Comparison of ENCODE assay signal across 22 cellular contexts in the genomic region with DNA sequence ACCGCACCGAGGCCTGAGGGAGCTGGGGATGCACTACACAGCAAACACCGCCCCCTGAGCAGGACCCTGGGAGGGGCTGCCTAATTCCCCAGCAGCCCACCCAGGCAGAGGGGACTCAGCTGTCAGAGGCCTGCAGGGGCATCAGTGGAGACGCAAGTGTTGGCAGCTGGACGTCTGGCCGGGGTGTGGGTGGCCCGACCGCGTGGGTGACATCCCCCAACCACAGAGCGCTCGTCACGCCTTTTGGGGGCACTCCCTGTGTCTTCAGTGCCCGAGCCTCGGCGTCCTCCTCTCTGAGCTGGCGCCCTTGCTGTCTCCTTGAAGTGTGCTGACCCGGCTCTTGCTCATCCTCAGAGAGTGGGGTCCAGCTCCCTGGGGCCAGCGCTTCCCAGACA.
DNase-seq lines count a peak whose midpoint lies in the region; ATAC-seq, FAIRE-seq and TF ChIP-seq lines count a peak whose summit lies in the region.
"Had no signal": no experiment of that assay in that cellular context is flagged by ENCODE, and none has a peak within 500 bp of the region (broad histone marks: within the 10 kb centered on the region; RNA-seq: fewer than 3 reads in every experiment).

No MANE protein-coding gene starts in this region.

- FAIRE-seq in kidney (lab: Jason Lieb, UNC), result no peak
- FAIRE-seq: GM19239, HTR-8/SVneo had no signal

- H3K27me3 Mint-ChIP-seq in activated T-cell treated with anti-CD3 and anti-CD28 coated beads, Interleukin-2, amount 50 U/mL, for 24 hours, result peaks cover 4% of the 10 kb centered on the region
- peaks cover 19% of the 10 kb centered on the region for H3K27me3 Mint-ChIP-seq in activated T-cell treated with anti-CD3 and anti-CD28 coated beads, Interleukin-2, amount 50 U/mL, for 4 hours (ENCODE audit: low read depth)
- H3K27me3 Mint-ChIP-seq in osteocyte (ENCODE audit: unreplicated experiment), result peaks cover 37% of the 10 kb centered on the region

- H3K4me3 ChIP-seq in kidney (ENCODE audit: low read length in 2 of 2), result no peak overlapping the region
- no peak overlapping the region for H3K4me3 ChIP-seq in right cardiac atrium (ENCODE audit: low read length)
- H3K4me3 ChIP-seq: GM23248 had no signal

- ATAC-seq in activated T-cell treated with anti-CD3 and anti-CD28 coated beads, Interleukin-2, amount 50 U/mL, for 4 hours, result no peak
- ATAC-seq in right cardiac atrium, result no peak
- no peak for ATAC-seq in GM18907 (IDR thresholded peaks at IDR 0.05; ENCODE audit: unreplicated experiment)
- ATAC-seq in foreskin keratinocyte, result no peak
- ATAC-seq: HCT116, PC-3 had no signal

- H3K4me1 ChIP-seq in kidney (ENCODE audit: control insufficient read depth in 1 of 2, insufficient read depth in 1 of 2, low read depth in 1 of 2, low read length in 2 of 2), result no peaks in the 10 kb centered on the region
- H3K4me1 ChIP-seq in right cardiac atrium (ENCODE audit: control insufficient read depth, insufficient read depth, low read length), result no peaks in the 10 kb centered on the region
- no peaks in the 10 kb centered on the region for H3K4me1 ChIP-seq in foreskin keratinocyte

- 76% methylated on average over 18 of the region's 18 CpGs for WGBS in right cardiac atrium

- no peaks in the 10 kb centered on the region for H3K27me3 ChIP-seq in right cardiac atrium (ENCODE audit: control insufficient read depth, insufficient read depth)
- H3K27me3 ChIP-seq in foreskin keratinocyte, result no peaks in the 10 kb centered on the region

- H3K27ac ChIP-seq in kidney (ENCODE audit: low read depth in 2 of 2, low read length in 2 of 2) (no peak overlapping the region), right cardiac atrium (ENCODE audit: low read length) (no peak overlapping the region), foreskin keratinocyte (no peak overlapping the region)
- H3K27ac ChIP-seq: GM23248 had no signal

- TF ChIP-seq CTCF in kidney (IDR thresholded peaks at IDR 0.05; ENCODE audit: borderline replicate concordance, extremely low read depth, insufficient read depth) (no peak), osteocyte (IDR thresholded peaks at IDR 0.05) (no peak), foreskin keratinocyte (conservative IDR thresholded peaks at IDR 0.05) (no peak)

- H3K36me3 ChIP-seq in kidney (ENCODE audit: control insufficient read depth in 1 of 2, insufficient read depth in 2 of 2, low read length in 2 of 2), result no peaks in the 10 kb centered on the region

- H3K4me3 Mint-ChIP-seq in activated T-cell treated with anti-CD3 and anti-CD28 coated beads, Interleukin-2, amount 50 U/mL, for 24 hours, result no peak overlapping the region
- H3K4me3 Mint-ChIP-seq in activated T-cell treated with anti-CD3 and anti-CD28 coated beads, Interleukin-2, amount 50 U/mL, for 4 hours, result no peak overlapping the region
- no peak overlapping the region for H3K4me3 Mint-ChIP-seq in osteocyte (ENCODE audit: unreplicated experiment)
- H3K4me3 Mint-ChIP-seq: B cell had no signal

- no peaks in the 10 kb centered on the region for H3K9me3 Mint-ChIP-seq in activated T-cell treated with anti-CD3 and anti-CD28 coated beads, Interleukin-2, amount 50 U/mL, for 24 hours
- H3K9me3 Mint-ChIP-seq in activated T-cell treated with anti-CD3 and anti-CD28 coated beads, Interleukin-2, amount 50 U/mL, for 4 hours, result no peaks in the 10 kb centered on the region
- no peaks in the 10 kb centered on the region for H3K9me3 Mint-ChIP-seq in osteocyte (ENCODE audit: unreplicated experiment)

- no peak overlapping the region for H3K27ac Mint-ChIP-seq in activated T-cell treated with anti-CD3 and anti-CD28 coated beads, Interleukin-2, amount 50 U/mL, for 24 hours
- no peak overlapping the region for H3K27ac Mint-ChIP-seq in osteocyte (ENCODE audit: unreplicated experiment)
- H3K27ac Mint-ChIP-seq: B cell had no signal

- H3K9ac ChIP-seq in kidney (ENCODE audit: low read length in 2 of 2), result no peak overlapping the region
- H3K9ac ChIP-seq: GM23248 had no signal

- intact Hi-C loops in kidney (cut with DNase I), result no loop called here
- intact Hi-C loops in right cardiac atrium (cut with DNase I), result no loop called here

- no peaks in the 10 kb centered on the region for H3K9me3 ChIP-seq in kidney (ENCODE audit: control insufficient read depth in 1 of 2, low read length in 2 of 2)
- no peaks in the 10 kb centered on the region for H3K9me3 ChIP-seq in right cardiac atrium (ENCODE audit: control insufficient read depth, low read length)

- H3K4me1 Mint-ChIP-seq in activated T-cell treated with anti-CD3 and anti-CD28 coated beads, Interleukin-2, amount 50 U/mL, for 24 hours (ENCODE audit: low read depth), result peaks cover 3% of the 10 kb centered on the region
- peaks cover 8% of the 10 kb centered on the region for H3K4me1 Mint-ChIP-seq in activated T-cell treated with anti-CD3 and anti-CD28 coated beads, Interleukin-2, amount 50 U/mL, for 4 hours (ENCODE audit: low read depth)
- no peaks in the 10 kb centered on the region for H3K4me1 Mint-ChIP-seq in osteocyte (ENCODE audit: unreplicated experiment)
- H3K4me1 Mint-ChIP-seq: B cell had no signal

- no peaks in the 10 kb centered on the region for H3K36me3 Mint-ChIP-seq in activated T-cell treated with anti-CD3 and anti-CD28 coated beads, Interleukin-2, amount 50 U/mL, for 24 hours (ENCODE audit: low read depth)
- H3K36me3 Mint-ChIP-seq in activated T-cell treated with anti-CD3 and anti-CD28 coated beads, Interleukin-2, amount 50 U/mL, for 4 hours (ENCODE audit: insufficient read depth), result no peaks in the 10 kb centered on the region
- no peaks in the 10 kb centered on the region for H3K36me3 Mint-ChIP-seq in osteocyte (ENCODE audit: unreplicated experiment)

- DNase-seq in activated T-cell treated with anti-CD3 and anti-CD28 coated beads, Interleukin-2, amount 50 U/mL, for 24 hours, result peak; percentile 14
- no peak for DNase-seq in activated T-cell treated with anti-CD3 and anti-CD28 coated beads, Interleukin-2, amount 50 U/mL, for 4 hours
- DNase-seq in kidney (peak; percentile 66), osteocyte (ENCODE audit: extremely low spot score, unreplicated experiment) (peak; percentile 77), T-helper 2 cell (no peak), right cardiac atrium (no peak), foreskin keratinocyte (no peak)
- DNase-seq: COR-L47, DMS153, GDM1, GM23248, IMR-90, NCI-H1417 treated with DMSO at 0.1 percent for 48 hours, NCI-H2029, NCI-H345, NCI-H524 treated with DMSO at 0.1 percent for 48 hours, PC-3 had no signal

Comparison
In these comparisons a context has a peak if more than half of its experiments do, and no peak if none do; other contexts are left out.
1. DNase-seq: peak in activated T-cell treated with anti-CD3 and anti-CD28 coated beads, Interleukin-2, amount 50 U/mL, for 24 hours (single experiment), kidney (single experiment) and osteocyte (single experiment); none in activated T-cell treated with anti-CD3 and anti-CD28 coated beads, Interleukin-2, amount 50 U/mL, for 4 hours (single experiment), T-helper 2 cell (0 of 5), right cardiac atrium (0 of 3) and foreskin keratinocyte (0 of 2).